Comparison of ENCODE assay signal across 14 cellular contexts in genomic region chr6:36340341-36340670, GRCh38. TPM values are rescaled to one million over a fixed set of nuclear protein-coding genes. Genes with fewer than 3 reads are reported as not detected.
DNase-seq lines count a peak whose midpoint lies in the region; ATAC-seq and TF ChIP-seq lines count a peak whose summit lies in the region.
"Had no signal": no experiment of that assay in that cellular context is flagged by ENCODE, and none has a peak within 500 bp of the region (broad histone marks: within the 10 kb centered on the region; RNA-seq: fewer than 3 reads in every experiment).

No MANE protein-coding gene starts in this region.

- H3K4me3 Mint-ChIP-seq in activated T-cell treated with anti-CD3 and anti-CD28 coated beads, Interleukin-2, amount 50 U/mL, for 24 hours = no peak overlapping the region

- no peak for TF ChIP-seq RAD21 in HCT116 (IDR thresholded peaks at IDR 0.05; ENCODE audit: low read depth)

- BruUV-seq in HCT116 (replicated peaks; lab: Mats Ljungman, UMichigan) = no TSS peak
- BruUV-seq in Panc1 (replicated peaks; lab: Mats Ljungman, UMichigan) = no TSS peak

- POLR2A ChIA-PET in HCT116 (lab: Charles Lee) = interaction anchor here (1.4 kb wide), 1 partner anchor 18 kb away, joined by 4 read pairs; no protein-coding TSS in a partner anchor
- POLR2A ChIA-PET in Panc1 (lab: Charles Lee) = interaction anchor here (0.6 kb wide), 1 partner anchor 100 kb away, joined by 4 read pairs; no protein-coding TSS in a partner anchor

- H3K36me3 ChIP-seq in HCT116 (ENCODE audit: control insufficient read depth in 1 of 2, insufficient read depth in 2 of 2, low read length in 2 of 2) (no peaks in the 10 kb centered on the region), Panc1 (ENCODE audit: control insufficient read depth, insufficient read depth, low read length) (no peaks in the 10 kb centered on the region), iPS-15b (ENCODE audit: control insufficient read depth, insufficient read depth, low read length) (no peaks in the 10 kb centered on the region), subcutaneous abdominal adipose tissue (ENCODE audit: control insufficient read depth in 5 of 5, insufficient read depth in 5 of 5, low read length in 5 of 5) (no peaks in the 10 kb centered on the region), MG63 (no peaks in the 10 kb centered on the region)

- H3K4me1 ChIP-seq in HCT116 (ENCODE audit: control insufficient read depth in 1 of 2, insufficient read depth in 2 of 2, low read length in 2 of 2) (peaks cover 5 to 13% of the 10 kb centered on the region in 2 experiments), Panc1 (ENCODE audit: control insufficient read depth, insufficient read depth, low read length) (peaks cover 12% of the 10 kb centered on the region), iPS-15b (ENCODE audit: control insufficient read depth, insufficient read depth, low read length) (peaks cover 4% of the 10 kb centered on the region), subcutaneous abdominal adipose tissue (ENCODE audit: control insufficient read depth in 5 of 5, insufficient read depth in 5 of 5, low read length in 5 of 5) (peaks cover 2 to 10% (median 7%) of the 10 kb centered on the region in 5 donors)

- no peak for DNase-seq in HCT116 (ENCODE audit: low read depth, low spot score)
- DNase-seq in Panc1 (ENCODE audit: low read depth, low spot score) = no peak
- DNase-seq in activated CD4-positive, CD25-positive, alpha-beta regulatory T cell (lab: John Stamatoyannopoulos, UW) = no peak
- no peak for DNase-seq in MG63
- no peak for DNase-seq in activated T-cell treated with anti-CD3 and anti-CD28 coated beads, Interleukin-2, amount 50 U/mL, for 24 hours

- no peak for TF ChIP-seq CTCF in HCT116 (IDR thresholded peaks at IDR 0.05 in 2 of 3, conservative IDR thresholded peaks at IDR 0.05 in 1 of 3; ENCODE audit: borderline replicate concordance in 1 of 3, insufficient read depth in 1 of 3, low read depth in 2 of 3, low read length in 2 of 3)
- no peak for TF ChIP-seq CTCF in Panc1 (IDR thresholded peaks at IDR 0.05)

- H3K9me3 ChIP-seq in HCT116 (ENCODE audit: control insufficient read depth in 1 of 2, insufficient read depth in 1 of 2, low read depth in 1 of 2, low read length in 2 of 2) (no peaks in the 10 kb centered on the region), Panc1 (ENCODE audit: control insufficient read depth, insufficient read depth, low read depth, low read length) (no peaks in the 10 kb centered on the region), iPS-15b (ENCODE audit: control insufficient read depth, insufficient read depth, low read length) (no peaks in the 10 kb centered on the region), subcutaneous abdominal adipose tissue (ENCODE audit: control insufficient read depth in 5 of 5, low read length in 5 of 5) (no peaks in the 10 kb centered on the region), MG63 (no peaks in the 10 kb centered on the region)
- H3K9me3 ChIP-seq: body of pancreas had no signal

- CTCF ChIA-PET in HCT116 (lab: Charles Lee) (interaction anchor here (0.7 to 2.0 kb wide), 20 partner anchors 8 to 426 kb away, joined by 3 to 20 read pairs (median 4); no protein-coding TSS in a partner anchor), Panc1 (lab: Charles Lee) (interaction anchor here (0.6 to 1.1 kb wide), 7 partner anchors 12 to 227 kb away, joined by 3 to 4 read pairs (median 3); no protein-coding TSS in a partner anchor)

- H3K36me3 Mint-ChIP-seq in activated T-cell treated with anti-CD3 and anti-CD28 coated beads, Interleukin-2, amount 50 U/mL, for 24 hours (ENCODE audit: low read depth) = no peaks in the 10 kb centered on the region
- H3K36me3 Mint-ChIP-seq: mesothelial cell of epicardium had no signal

- no peaks in the 10 kb centered on the region for H3K9me2 ChIP-seq in HCT116 (ENCODE audit: insufficient read depth)

- H3K4me1 Mint-ChIP-seq in activated T-cell treated with anti-CD3 and anti-CD28 coated beads, Interleukin-2, amount 50 U/mL, for 24 hours (ENCODE audit: low read depth) = peaks cover 14% of the 10 kb centered on the region

- RAD21 ChIA-PET in HCT116 (lab: Charles Lee; ENCODE audit: low non-redundant PET in 1 of 2, low total read pairs in 2 of 2, uncharacterized antibody in 2 of 2, unreplicated experiment in 2 of 2) = no interaction called here

- no peaks in the 10 kb centered on the region for H3K79me2 ChIP-seq in HCT116 (ENCODE audit: insufficient read depth, low read length)

- H2AFZ ChIP-seq in HCT116 (ENCODE audit: low read depth, low read length, poor library complexity, severe bottlenecking) = peak overlapping the region; percentile 99

- H4K20me1 ChIP-seq in HCT116 (ENCODE audit: insufficient read depth) = no peaks in the 10 kb centered on the region

- no peak for TF ChIP-seq POLR2A in HCT116 (IDR thresholded peaks at IDR 0.05; ENCODE audit: borderline replicate concordance, extremely low read depth, insufficient read depth, insufficient read length)

- in situ Hi-C loops in Panc1 (cut with HindIII; ENCODE audit: low pct_unique_long_range_greater_than_20kb, low sequenced_read_pairs) = no loop called here

- H3K27me3 Mint-ChIP-seq in activated T-cell treated with anti-CD3 and anti-CD28 coated beads, Interleukin-2, amount 50 U/mL, for 24 hours = peaks cover 25% of the 10 kb centered on the region

- ATAC-seq in HCT116 = peak; percentile 12
- ATAC-seq in Panc1 = no peak
- no peak for ATAC-seq in activated CD4-positive, CD25-positive, alpha-beta regulatory T cell treated with anti-CD3 and anti-CD28 coated beads, Interleukin-2, amount 50 U/mL, for 24 hours

- H3K9me3 Mint-ChIP-seq in activated T-cell treated with anti-CD3 and anti-CD28 coated beads, Interleukin-2, amount 50 U/mL, for 24 hours = no peaks in the 10 kb centered on the region
- H3K9me3 Mint-ChIP-seq: mesothelial cell of epicardium had no signal

- intact Hi-C loops in HCT116 (cut with micrococcal nuclease) (no loop called here), Panc1 (cut with micrococcal nuclease; ENCODE audit: unreplicated experiment) (no loop called here)

- no peak overlapping the region for H3K27ac ChIP-seq in HCT116 (ENCODE audit: low read depth, low read length)
- H3K27ac ChIP-seq in Panc1 (ENCODE audit: low read length) = no peak overlapping the region
- H3K27ac ChIP-seq in subcutaneous abdominal adipose tissue (ENCODE audit: low read depth, low read length) = peak overlapping the region; percentile 23
- H3K27ac ChIP-seq: body of pancreas, C4-2B had no signal

- H3K4me3 ChIP-seq in HCT116 (replicated peaks in 1 of 2; ENCODE audit: low read depth in 1 of 2, low read length in 2 of 2) (peak overlapping the region in 1 of 2 experiments; percentile 49; a peak in 1 of 4 replicates), Panc1 (ENCODE audit: low read depth in 2 of 2, low read length in 2 of 2) (peak overlapping the region; percentile 41 to 70), iPS-15b (ENCODE audit: low read depth, low read length) (peak overlapping the region; percentile 60), subcutaneous abdominal adipose tissue (ENCODE audit: low read depth in 1 of 5, low read length in 5 of 5) (peak overlapping the region in 2 of 5 donors; percentile 60 to 64), MG63 (no peak overlapping the region)
- H3K4me3 ChIP-seq: body of pancreas had no signal

- H3K27ac Mint-ChIP-seq in activated T-cell treated with anti-CD3 and anti-CD28 coated beads, Interleukin-2, amount 50 U/mL, for 24 hours = no peak overlapping the region

- peak overlapping the region; percentile 41; the same call in 1 of the 2 replicates for H3K9ac ChIP-seq in HCT116 (ENCODE audit: low read length)
- H3K9ac ChIP-seq in iPS-15b (ENCODE audit: low read depth, low read length) = peak overlapping the region; percentile 1
- peak overlapping the region in 1 of 5 donors; percentile 68 for H3K9ac ChIP-seq in subcutaneous abdominal adipose tissue (ENCODE audit: low read length in 5 of 5)

- H3K27me3 ChIP-seq in HCT116 (ENCODE audit: insufficient read depth, low read length) = no peaks in the 10 kb centered on the region
- peaks cover 10% of the 10 kb centered on the region for H3K27me3 ChIP-seq in Panc1 (ENCODE audit: control insufficient read depth, insufficient read depth, low read length)
- H3K27me3 ChIP-seq in iPS-15b (ENCODE audit: control insufficient read depth, insufficient read depth, low read length) = peaks cover 14% of the 10 kb centered on the region
- peaks cover 6 to 27% (median 10%) of the 10 kb centered on the region in 5 donors for H3K27me3 ChIP-seq in subcutaneous abdominal adipose tissue (ENCODE audit: control insufficient read depth in 5 of 5, insufficient read depth in 4 of 5, low read length in 5 of 5)
- H3K27me3 ChIP-seq in MG63 = no peaks in the 10 kb centered on the region
- H3K27me3 ChIP-seq: body of pancreas had no signal

- peak overlapping the region; percentile 83 for H3K4me2 ChIP-seq in HCT116 (ENCODE audit: low read length)

TF ChIP-seq in HCT116, 20 proteins besides CTCF, POLR2A, EP300 and RAD21 (continues in another document):
- TF ChIP-seq EZH2phosphoT487 (IDR thresholded peaks at IDR 0.05; ENCODE audit: borderline replicate concordance) (no peak), ATF3 (IDR thresholded peaks at IDR 0.05) (no peak), JUND (IDR thresholded peaks at IDR 0.05) (no peak), ELF1 (IDR thresholded peaks at IDR 0.05; ENCODE audit: borderline replicate concordance, low read depth) (no peak), SP1 (IDR thresholded peaks at IDR 0.05; ENCODE audit: low read depth) (no peak)

RNA-seq across cellular contexts. Expression of gene BNIP5, which starts 3.6 kb away (rescaled TPM):
- total RNA-seq in HCT116 (2021; ENCODE audit: unreplicated experiment) (not detected), Panc1 (2021; ENCODE audit: unreplicated experiment) (not detected)
- not detected in 2 replicates for polyA plus RNA-seq in HCT116 (2012)
- not detected for polyA plus RNA-seq in Panc1 (2012; ENCODE audit: insufficient read length)
- not detected in 2 replicates for total RNA-seq in MG63 (2014; rRNA removed; shearing (Covaris generic); ENCODE audit: low replicate concordance)
- total RNA-seq: Daoy, HT1080, mesothelial cell of epicardium, OCI-LY7 had no signal

RNA-seq across cellular contexts. Expression of gene ETV7, which starts 47.2 kb away (rescaled TPM):
- total RNA-seq in HCT116 (2021; ENCODE audit: unreplicated experiment) (1.0 TPM), Panc1 (2021; ENCODE audit: unreplicated experiment) (2.0 TPM)
- 0.75 and 1.1 TPM in 2 replicates for polyA plus RNA-seq in HCT116 (2012)
- 1.5 TPM for polyA plus RNA-seq in Panc1 (2012; ENCODE audit: insufficient read length)
- total RNA-seq in MG63 (2014; rRNA removed; shearing (Covaris generic); ENCODE audit: low replicate concordance) = 0.82 TPM in 1 of 2 replicates, not detected in the other
- total RNA-seq: HT1080, OCI-LY7 had no signal
